Comparison of ENCODE assay signal across 8 cellular contexts in genomic region chrX:104112326-104112951, GRCh38. TPM values are rescaled to one million over a fixed set of nuclear protein-coding genes. Genes with fewer than 3 reads are reported as not detected.
DNase-seq lines count a peak whose midpoint lies in the region; ATAC-seq and TF ChIP-seq lines count a peak whose summit lies in the region.

Gene ZCCHC18 (plus strand): TSS chrX:104112523. CDS start chrX:104114112, 1,589 bp downstream.

- no peaks in the 10 kb centered on the region for H3K36me3 ChIP-seq in CD4-positive, CD25-positive, alpha-beta regulatory T cell (ENCODE audit: control insufficient read depth, insufficient read depth, low read length)

- H3K36me3 Mint-ChIP-seq in CD4-positive, CD25-positive, alpha-beta regulatory T cell = no peaks in the 10 kb centered on the region
- no peaks in the 10 kb centered on the region for H3K36me3 Mint-ChIP-seq in activated T-cell treated with anti-CD3 and anti-CD28 coated beads, Interleukin-2, amount 50 U/mL, for 72 hours (ENCODE audit: insufficient read depth in 2 of 2)
- H3K36me3 Mint-ChIP-seq in type B pancreatic cell = no peaks in the 10 kb centered on the region

- DNase-seq in CD4-positive, CD25-positive, alpha-beta regulatory T cell = peak; percentile 33 to 49 (median 41)
- DNase-seq in GM19240 (ENCODE audit: insufficient read length, low spot score) (peak; percentile 11), NCI-H526 (lab: John Stamatoyannopoulos, UW) (peak; percentile 23 to 79), fibroblast of gingiva (ENCODE audit: low read depth) (peak; percentile 14), myocyte (ENCODE audit: low read depth) (peak; percentile 38), type B pancreatic cell (ENCODE audit: extremely low spot score, unreplicated experiment) (peak; percentile 76)
- DNase-seq in activated T-cell treated with anti-CD3 and anti-CD28 coated beads, Interleukin-2, amount 50 U/mL, for 72 hours = peak; percentile 46 to 48

- H3K9me3 Mint-ChIP-seq in CD4-positive, CD25-positive, alpha-beta regulatory T cell = no peaks in the 10 kb centered on the region
- H3K9me3 Mint-ChIP-seq in activated T-cell treated with anti-CD3 and anti-CD28 coated beads, Interleukin-2, amount 50 U/mL, for 72 hours = no peaks in the 10 kb centered on the region
- H3K9me3 Mint-ChIP-seq in type B pancreatic cell = no peaks in the 10 kb centered on the region

- H3K4me3 ChIP-seq in CD4-positive, CD25-positive, alpha-beta regulatory T cell (ENCODE audit: low read depth, low read length) = peak within 1 kb of the TSS; percentile 65

- peak within 1 kb of the TSS; percentile 78 for H3K27ac ChIP-seq in CD4-positive, CD25-positive, alpha-beta regulatory T cell (ENCODE audit: insufficient read depth, low read length, poor library complexity, severe bottlenecking)

- H3K9me3 ChIP-seq in CD4-positive, CD25-positive, alpha-beta regulatory T cell (ENCODE audit: control insufficient read depth in 2 of 2, low read length in 2 of 2) = no peaks in the 10 kb centered on the region

- TF ChIP-seq CTCF in type B pancreatic cell (conservative IDR thresholded peaks at IDR 0.05) = no peak

- peaks cover 41% of the 10 kb centered on the region for H3K4me1 ChIP-seq in CD4-positive, CD25-positive, alpha-beta regulatory T cell (ENCODE audit: control insufficient read depth, insufficient read depth, low read length, poor library complexity, severe bottlenecking)

- peaks cover 11 to 70% (median 35%) of the 10 kb centered on the region in 4 donors for H3K4me1 Mint-ChIP-seq in CD4-positive, CD25-positive, alpha-beta regulatory T cell
- H3K4me1 Mint-ChIP-seq in activated T-cell treated with anti-CD3 and anti-CD28 coated beads, Interleukin-2, amount 50 U/mL, for 72 hours (ENCODE audit: low read depth) = peaks cover 29% of the 10 kb centered on the region
- H3K4me1 Mint-ChIP-seq in type B pancreatic cell (ENCODE audit: unreplicated experiment) = peaks cover 4% of the 10 kb centered on the region

- H3K27ac Mint-ChIP-seq in CD4-positive, CD25-positive, alpha-beta regulatory T cell = peak within 1 kb of the TSS; percentile 80 to 90 (median 82)
- H3K27ac Mint-ChIP-seq in activated T-cell treated with anti-CD3 and anti-CD28 coated beads, Interleukin-2, amount 50 U/mL, for 72 hours = no peak within 1 kb of the TSS
- H3K27ac Mint-ChIP-seq in type B pancreatic cell = peak within 1 kb of the TSS; percentile 73

- peak; percentile 37 to 44 for ATAC-seq in CD4-positive, CD25-positive, alpha-beta regulatory T cell (ENCODE audit: low read depth in 2 of 2)
- ATAC-seq in HG03342 (IDR thresholded peaks at IDR 0.05; ENCODE audit: unreplicated experiment) = peak; percentile 67
- peak; percentile 58 to 65 for ATAC-seq in activated T-cell treated with anti-CD3 and anti-CD28 coated beads, Interleukin-2, amount 50 U/mL, for 72 hours (replicated peaks in 1 of 2)

- H3K27me3 Mint-ChIP-seq in CD4-positive, CD25-positive, alpha-beta regulatory T cell = no peaks in the 10 kb centered on the region
- H3K27me3 Mint-ChIP-seq in activated T-cell treated with anti-CD3 and anti-CD28 coated beads, Interleukin-2, amount 50 U/mL, for 72 hours (ENCODE audit: low read depth) = peaks cover 41% of the 10 kb centered on the region
- H3K27me3 Mint-ChIP-seq in type B pancreatic cell = no peaks in the 10 kb centered on the region

- peak within 1 kb of the TSS; percentile 90 to 95 (median 91) for H3K4me3 Mint-ChIP-seq in CD4-positive, CD25-positive, alpha-beta regulatory T cell
- peak within 1 kb of the TSS; percentile 89 to 95 for H3K4me3 Mint-ChIP-seq in activated T-cell treated with anti-CD3 and anti-CD28 coated beads, Interleukin-2, amount 50 U/mL, for 72 hours
- peak within 1 kb of the TSS; percentile 89 for H3K4me3 Mint-ChIP-seq in type B pancreatic cell

- H3K27me3 ChIP-seq in CD4-positive, CD25-positive, alpha-beta regulatory T cell (ENCODE audit: control insufficient read depth, insufficient read depth, low read length) = no peaks in the 10 kb centered on the region

RNA-seq across cellular contexts. Expression of gene ZCCHC18, which starts in this region (rescaled TPM):
- total RNA-seq in CD4-positive, CD25-positive, alpha-beta regulatory T cell = 4.3 TPM
- 1 to 10 TPM; 1.9 to 4.6 (median 4.2) TPM for polyA plus RNA-seq in CD4-positive, CD25-positive, alpha-beta regulatory T cell
- 1 to 10 TPM; 1.4 to 3.0 TPM for total RNA-seq in activated T-cell treated with anti-CD3 and anti-CD28 coated beads, Interleukin-2, amount 50 U/mL, for 72 hours
- total RNA-seq in myocyte (0.26 and 0.40 TPM in 2 replicates), type B pancreatic cell (ENCODE audit: low replicate concordance) (2.6 and 9.0 TPM in 2 replicates)
- polyA plus RNA-seq in myocyte (2012) = 0.96 TPM

Comparison
In these comparisons a context has a peak if more than half of its experiments do, and no peak if none do; other contexts are left out.
1. Peak in every context shown above with its lines: DNase-seq, ATAC-seq, H3K4me3 ChIP-seq and H3K27ac ChIP-seq.
2. Peak in DNase-seq in myocyte; RNA of the gene not detected or under 1 TPM.
3. DNase-seq: peak in every context shown above with its lines; median percentile 76 in type B pancreatic cell; 51 in NCI-H526; 47 in activated T-cell treated with anti-CD3 and anti-CD28 coated beads, Interleukin-2, amount 50 U/mL, for 72 hours; 41 in CD4-positive, CD25-positive, alpha-beta regulatory T cell; 38 in myocyte; 14 in fibroblast of gingiva; 11 in GM19240.